In genomic region chr7:11609071-11609470, GRCh38 we compare ENCODE assay signal across 33 cellular contexts.
"Had no signal": no experiment of that assay in that cellular context is flagged by ENCODE, and none has a peak within 500 bp of the region (broad histone marks: within the 10 kb centered on the region; RNA-seq: fewer than 3 reads in every experiment).

No MANE protein-coding gene starts in this region.

- H3K36me3 Mint-ChIP-seq: activated naive CD4-positive, alpha-beta T cell treated with anti-CD3 and anti-CD28 coated beads, Interleukin-2, amount 50 U/mL, for 72 hours had no signal

- H3K4me2 ChIP-seq: PC-9, SK-N-SH had no signal

- H3K9ac ChIP-seq: SK-N-SH had no signal

- H3K27me3 ChIP-seq: adrenal gland, brain microvascular endothelial cell, MG63, SJCRH30 had no signal

- H3K27ac ChIP-seq: adrenal gland, brain microvascular endothelial cell, PC-9, SJCRH30 had no signal

- H3K4me1 ChIP-seq: adrenal gland, SJCRH30 had no signal

- H3K4me3 ChIP-seq: adrenal gland, MG63, PC-9, SJCRH30 had no signal

- H3K27me3 Mint-ChIP-seq: activated CD4-positive, alpha-beta T cell treated with anti-CD3 and anti-CD28 coated beads for 36 hours; activated CD4-positive, alpha-beta T cell treated with anti-CD3 and anti-CD28 coated beads, Interleukin-2, amount 10 ng/mL, durations not matched to agents 7 days and 5 days; activated T-cell treated with anti-CD3 and anti-CD28 coated beads, Interleukin-2, amount 50 U/mL, for 24 hours had no signal

- H3K27ac Mint-ChIP-seq: activated CD4-positive, alpha-beta T cell treated with anti-CD3 and anti-CD28 coated beads for 36 hours; activated CD4-positive, alpha-beta T cell treated with anti-CD3 and anti-CD28 coated beads, Interleukin-2, amount 10 ng/mL, durations not matched to agents 7 days and 5 days; activated CD8-positive, alpha-beta T cell treated with anti-CD3 and anti-CD28 coated beads, Interleukin-2, amount 10 ng/mL, durations not matched to agents 7 days and 5 days; activated naive CD4-positive, alpha-beta T cell treated with anti-CD3 and anti-CD28 coated beads for 36 hours; activated naive CD4-positive, alpha-beta T cell treated with anti-CD3 and anti-CD28 coated beads, Interleukin-2, amount 50 U/mL, for 72 hours; activated T-cell treated with anti-CD3 and anti-CD28 coated beads, Interleukin-2, amount 50 U/mL, for 24 hours; activated T-helper 1 cell treated with anti-CD3 and anti-CD28 coated beads, Interleukin-12 subunit alpha, Interleukin-12 subunit beta, Interleukin-2, Interleukin-4 antibody, amounts not matched to agents 30 ng/mL and 10 ng/mL and 1 ng/mL, durations not matched to agents 14 hours and 24 hours and 36 hours; T-helper 1 cell treated with Interleukin-12 subunit alpha and Interleukin-12 subunit beta and Interleukin-4 antibody, amounts not matched to agents 30 μg/mL and 1 μg/mL, for 36 hours; T-helper 2 cell treated with Interferon-gamma antibody and Interleukin-4, amounts not matched to agents 5 μg/mL and 100 μg/mL, for 36 hours had no signal

- H3K4me1 Mint-ChIP-seq: activated CD4-positive, alpha-beta T cell treated with anti-CD3 and anti-CD28 coated beads for 36 hours; activated CD4-positive, alpha-beta T cell treated with anti-CD3 and anti-CD28 coated beads, Interleukin-2, amount 10 ng/mL, durations not matched to agents 7 days and 5 days had no signal

- H3K4me3 Mint-ChIP-seq: activated CD4-positive, alpha-beta T cell treated with anti-CD3 and anti-CD28 coated beads for 36 hours; activated CD4-positive, alpha-beta T cell treated with anti-CD3 and anti-CD28 coated beads, Interleukin-2, amount 10 ng/mL, durations not matched to agents 7 days and 5 days; activated CD8-positive, alpha-beta T cell treated with anti-CD3 and anti-CD28 coated beads, Interleukin-2, amount 10 ng/mL, durations not matched to agents 7 days and 5 days; activated naive CD4-positive, alpha-beta T cell treated with anti-CD3 and anti-CD28 coated beads for 36 hours; activated T-cell treated with anti-CD3 and anti-CD28 coated beads, Interleukin-2, amount 50 U/mL, for 24 hours; activated T-helper 1 cell treated with anti-CD3 and anti-CD28 coated beads, Interleukin-12 subunit alpha, Interleukin-12 subunit beta, Interleukin-2, Interleukin-4 antibody, amounts not matched to agents 30 ng/mL and 10 ng/mL and 1 ng/mL, durations not matched to agents 14 hours and 24 hours and 36 hours; T-helper 1 cell treated with Interleukin-12 subunit alpha and Interleukin-12 subunit beta and Interleukin-4 antibody, amounts not matched to agents 30 μg/mL and 1 μg/mL, for 36 hours; T-helper 2 cell treated with Interferon-gamma antibody and Interleukin-4, amounts not matched to agents 5 μg/mL and 100 μg/mL, for 36 hours had no signal

- H3K9me3 ChIP-seq: adrenal gland, MG63, SJCRH30, SK-N-SH had no signal

- DNase-seq: activated CD4-positive, alpha-beta T cell treated with anti-CD3 and anti-CD28 coated beads for 36 hours; activated CD4-positive, alpha-beta T cell treated with anti-CD3 and anti-CD28 coated beads, Interleukin-2, amount 10 ng/mL, durations not matched to agents 7 days and 5 days; activated CD4-positive, alpha-beta T cell treated with anti-CD3 and anti-CD28 coated beads, Interleukin-2, amount 50 U/mL, for 48 hours; activated CD8-positive, alpha-beta T cell treated with anti-CD3 and anti-CD28 coated beads, Interleukin-2, amount 10 ng/mL, durations not matched to agents 7 days and 5 days; activated gamma-delta T cell treated with Interleukin-2 at 50 U/mL for 16 hours; activated naive CD4-positive, alpha-beta T cell treated with anti-CD3 and anti-CD28 coated beads for 36 hours; activated T-cell treated with anti-CD3 and anti-CD28 coated beads, Interleukin-2, amount 50 U/mL, for 24 hours; adrenal gland; anterior cingulate cortex; brain microvascular endothelial cell; central memory CD4-positive, alpha-beta T cell; Kasumi-1; KG1; MG63; NCI-H1048; NCI-H1105 treated with DMSO at 0.1 percent for 48 hours; NCI-H1436; NCI-H1694; NCI-H1930; NCI-H2081 treated with DMSO at 0.1 percent for 48 hours; NCI-H226; NCI-H446 treated with DMSO at 0.1 percent for 48 hours; NCI-H524; NCI-H748 treated with DMSO at 0.1 percent for 48 hours; PC-9; SHP77; SJCRH30; SK-N-SH had no signal

- H3K36me3 ChIP-seq: adrenal gland, brain microvascular endothelial cell, MG63, SJCRH30 had no signal

- H3K9me3 Mint-ChIP-seq: activated CD4-positive, alpha-beta T cell treated with anti-CD3 and anti-CD28 coated beads, Interleukin-2, amount 10 ng/mL, durations not matched to agents 7 days and 5 days; activated naive CD4-positive, alpha-beta T cell treated with anti-CD3 and anti-CD28 coated beads for 36 hours; activated T-cell treated with anti-CD3 and anti-CD28 coated beads, Interleukin-2, amount 50 U/mL, for 24 hours; activated T-helper 1 cell treated with anti-CD3 and anti-CD28 coated beads, Interleukin-12 subunit alpha, Interleukin-12 subunit beta, Interleukin-2, Interleukin-4 antibody, amounts not matched to agents 30 ng/mL and 10 ng/mL and 1 ng/mL, durations not matched to agents 14 hours and 24 hours and 36 hours; T-helper 1 cell treated with Interleukin-12 subunit alpha and Interleukin-12 subunit beta and Interleukin-4 antibody, amounts not matched to agents 30 μg/mL and 1 μg/mL, for 36 hours; T-helper 2 cell treated with Interferon-gamma antibody and Interleukin-4, amounts not matched to agents 5 μg/mL and 100 μg/mL, for 36 hours had no signal

- H2AFZ ChIP-seq: PC-9 had no signal

- ATAC-seq: activated CD4-positive, alpha-beta T cell treated with anti-CD3 and anti-CD28 coated beads for 36 hours; activated CD4-positive, CD25-positive, alpha-beta regulatory T cell treated with anti-CD3 and anti-CD28 coated beads, Interleukin-2, amount 50 U/mL, for 24 hours; activated CD8-positive, alpha-beta T cell treated with anti-CD3 and anti-CD28 coated beads, Interleukin-2, amount 10 ng/mL, durations not matched to agents 7 days and 5 days; activated naive CD4-positive, alpha-beta T cell treated with anti-CD3 and anti-CD28 coated beads, Interleukin-2, amount 50 U/mL, for 72 hours had no signal
